ENCODE assay signal across 3 cellular contexts in genomic region chr15:98717942-98718341, GRCh38.
TF ChIP-seq lines count a peak whose summit lies in the region.

No MANE protein-coding gene starts in this region.

TF ChIP-seq in A549, 52 proteins besides CTCF, POLR2A, EP300 and RAD21:
- TF ChIP-seq ATOH8 (CRISPR knock-in tag; IDR thresholded peaks at IDR 0.05; ENCODE audit: low read depth) (no peak), HES2 (IDR thresholded peaks at IDR 0.05) (no peak), CBX8 (IDR thresholded peaks at IDR 0.05) (no peak), HOXB13 (CRISPR knock-in tag; IDR thresholded peaks at IDR 0.05; ENCODE audit: low read depth) (no peak), NR3C1 (IDR thresholded peaks at IDR 0.05) (no peak), BHLHE40 (IDR thresholded peaks at IDR 0.05; ENCODE audit: low read depth, low read length) (no peak), ZFP36 (IDR thresholded peaks at IDR 0.05; ENCODE audit: borderline replicate concordance, partially characterized antibody) (no peak), ZC3H11A (IDR thresholded peaks at IDR 0.05) (no peak), RFX5 (IDR thresholded peaks at IDR 0.05) (no peak), RARB (CRISPR knock-in tag; IDR thresholded peaks at IDR 0.05) (no peak), ZNF302 (CRISPR knock-in tag; IDR thresholded peaks at IDR 0.05) (no peak), HDAC2 (IDR thresholded peaks at IDR 0.05) (no peak), NFE2L2 (conservative IDR thresholded peaks at IDR 0.05; ENCODE audit: low read length) (no peak), MYC (IDR thresholded peaks at IDR 0.05; ENCODE audit: borderline replicate concordance, low read length) (no peak)

TF ChIP-seq in GM23338, 12 proteins besides CTCF, POLR2A, EP300 and RAD21 (continues in another document):
- TF ChIP-seq EZH2phosphoT487 (IDR thresholded peaks at IDR 0.05; ENCODE audit: unreplicated experiment) (no peak), ZNF331 (CRISPR knock-in tag; IDR thresholded peaks at IDR 0.05; ENCODE audit: low read depth) (no peak), POLR2AphosphoS5 (IDR thresholded peaks at IDR 0.05; ENCODE audit: low read depth) (no peak), ZNF114 (CRISPR knock-in tag; IDR thresholded peaks at IDR 0.05) (no peak), EZH2 (IDR thresholded peaks at IDR 0.05; ENCODE audit: low read depth, unreplicated experiment) (no peak), ETS1 (IDR thresholded peaks at IDR 0.05) (no peak), JUNB (IDR thresholded peaks at IDR 0.05; ENCODE audit: unreplicated experiment) (no peak), STAT1 (IDR thresholded peaks at IDR 0.05; ENCODE audit: unreplicated experiment) (no peak), CREB1 (CRISPR knock-in tag; IDR thresholded peaks at IDR 0.05; ENCODE audit: low read depth) (no peak), ZNF462 (CRISPR knock-in tag; IDR thresholded peaks at IDR 0.05) (no peak)

TF ChIP-seq in H1, 55 proteins besides CTCF, POLR2A, EP300 and RAD21:
- TF ChIP-seq EGR1 (IDR thresholded peaks at IDR 0.05; ENCODE audit: borderline replicate concordance, low read depth, low read length) = no peak
- TF ChIP-seq POU5F1 (IDR thresholded peaks at IDR 0.05; ENCODE audit: low read depth, low read length) = no peak
- no peak for TF ChIP-seq SUZ12 (IDR thresholded peaks at IDR 0.05; ENCODE audit: low read length)
- no peak for TF ChIP-seq MAFK (IDR thresholded peaks at IDR 0.05; ENCODE audit: low read depth, low read length)
TF ChIP-seq in H1: peak in this region for 0.
